In genomic region chr6:21984135-21984534, GRCh38 we compare ENCODE assay signal across 23 cellular contexts.
DNase-seq lines count a peak whose midpoint lies in the region; ATAC-seq, FAIRE-seq and TF ChIP-seq lines count a peak whose summit lies in the region.
"Had no signal": no experiment of that assay in that cellular context is flagged by ENCODE, and none has a peak within 500 bp of the region (broad histone marks: within the 10 kb centered on the region; RNA-seq: fewer than 3 reads in every experiment).

No MANE protein-coding gene starts in this region.

- peak overlapping the region; percentile 30; the same call in 1 of the 2 replicates for H3K4me2 ChIP-seq in SK-N-SH
- H3K4me2 ChIP-seq: BLaER1 treated with 17β-estradiol and CSF1 and Interleukin-3, amounts not matched to agents 10 nM and 100 nM had no signal

- H3K27me3 Mint-ChIP-seq in nephron progenitor cell (ENCODE audit: low read depth, poor library complexity), result peaks cover 9% of the 10 kb centered on the region
- H3K27me3 Mint-ChIP-seq: B cell had no signal

- H3K9me3 ChIP-seq in SK-N-SH, result no peaks in the 10 kb centered on the region
- H3K9me3 ChIP-seq in ovary, result no peaks in the 10 kb centered on the region
- H3K9me3 ChIP-seq in prostate gland, result no peaks in the 10 kb centered on the region

- POLR2A ChIA-PET in SK-N-SH (lab: Yijun Ruan, JAX), result no interaction called here

- no peak overlapping the region for H3K9ac ChIP-seq in SK-N-SH
- H3K9ac ChIP-seq: BLaER1 treated with 17β-estradiol and CSF1 and Interleukin-3, amounts not matched to agents 10 nM and 100 nM; GM23248 had no signal

- intact Hi-C loops in ovary (cut with DNase I) (no loop called here), prostate gland (cut with DNase I) (no loop called here)

- H3K27me3 ChIP-seq in SK-N-SH (ENCODE audit: insufficient read depth) (no peaks in the 10 kb centered on the region), ovary (no peaks in the 10 kb centered on the region), prostate gland (replicated peaks; ENCODE audit: insufficient read depth) (no peaks in the 10 kb centered on the region)
- H3K27me3 ChIP-seq: BLaER1 treated with 17β-estradiol and CSF1 and Interleukin-3, amounts not matched to agents 10 nM and 100 nM had no signal

- H3K9me2 ChIP-seq in SK-N-SH, result no peaks in the 10 kb centered on the region

- DNase-seq in COLO829 (ENCODE audit: low spot score) (peak; percentile 12), SK-N-SH (no peak), nephron progenitor cell (no peak), ovary (no peak), prostate gland (ENCODE audit: low spot score) (no peak), GDM1 (lab: John Stamatoyannopoulos, UW) (no peak)
- DNase-seq: 8988T; CD8-positive, alpha-beta T cell; COR-L47; DMS 273 treated with DMSO at 0.1 percent for 48 hours; DMS53; DND-41; EL; GM23248; IMR-90 had no signal

- no peak for ATAC-seq in HG03342 (IDR thresholded peaks at IDR 0.05; ENCODE audit: unreplicated experiment)
- ATAC-seq: CD8-positive, alpha-beta T cell; K562 had no signal

- H3F3A ChIP-seq in SK-N-SH (replicated peaks; ENCODE audit: insufficient read depth), result peaks cover 13% of the 10 kb centered on the region

- H2AFZ ChIP-seq in SK-N-SH (ENCODE audit: low read depth), result no peak overlapping the region
- H2AFZ ChIP-seq: GM23248 had no signal

- peaks cover 38% of the 10 kb centered on the region for H3K9me3 Mint-ChIP-seq in nephron progenitor cell
- H3K9me3 Mint-ChIP-seq: CD8-positive, alpha-beta T cell had no signal

- H3K4me1 ChIP-seq in SK-N-SH (ENCODE audit: control insufficient read depth in 1 of 2, insufficient read depth in 2 of 2, low read depth in 1 of 2, low read length in 1 of 2), result peaks cover 15 to 24% of the 10 kb centered on the region in 2 experiments
- peaks cover 5% of the 10 kb centered on the region for H3K4me1 ChIP-seq in ovary (ENCODE audit: insufficient read depth)
- H3K4me1 ChIP-seq in prostate gland (replicated peaks), result peaks cover 4% of the 10 kb centered on the region

- no peak overlapping the region for H3K4me3 Mint-ChIP-seq in nephron progenitor cell
- H3K4me3 Mint-ChIP-seq: B cell; CD8-positive, alpha-beta T cell had no signal

- H3K79me2 ChIP-seq in SK-N-SH (ENCODE audit: insufficient read depth), result peaks cover 4% of the 10 kb centered on the region

- WGBS in SK-N-SH (ENCODE audit: low lambda C conversion rate), result 19% methylated on average over 4 of the region's 4 CpGs
- 68 to 80% (median 69%) methylated on average over 4 of the region's 4 CpGs for WGBS in ovary, 3 donors
- 37% methylated on average over 4 of the region's 4 CpGs for WGBS in prostate gland

- H3K4me1 Mint-ChIP-seq in nephron progenitor cell, result peaks cover 31% of the 10 kb centered on the region

- TF ChIP-seq CTCF in SK-N-SH (IDR thresholded peaks at IDR 0.05) (no peak), nephron progenitor cell (IDR thresholded peaks at IDR 0.05) (no peak), ovary (IDR thresholded peaks at IDR 0.05) (no peak), prostate gland (IDR thresholded peaks at IDR 0.05) (no peak)

- TF ChIP-seq EP300 in SK-N-SH (IDR thresholded peaks at IDR 0.05; ENCODE audit: borderline replicate concordance in 1 of 2, low read depth in 1 of 2, low read length in 1 of 2) (no peak), ovary (IDR thresholded peaks at IDR 0.05) (no peak)

- H4K20me1 ChIP-seq in SK-N-SH (ENCODE audit: insufficient read depth), result no peaks in the 10 kb centered on the region
- H4K20me1 ChIP-seq: BLaER1 treated with 17β-estradiol and CSF1 and Interleukin-3, amounts not matched to agents 10 nM and 100 nM had no signal

- CTCF ChIA-PET in SK-N-SH (lab: Yijun Ruan, JAX), result interaction anchor here (1.3 kb wide), 1 partner anchor 10 kb away, joined by 3 read pairs; no protein-coding TSS in a partner anchor

- peak overlapping the region; percentile 65 to 74; a peak in 2 of 4 replicates for H3K27ac ChIP-seq in SK-N-SH (ENCODE audit: low read depth in 2 of 2, low read length in 1 of 2)
- H3K27ac ChIP-seq in ovary, result no peak overlapping the region
- H3K27ac ChIP-seq in prostate gland, result no peak overlapping the region
- H3K27ac ChIP-seq: GM23248 had no signal

- H3K36me3 Mint-ChIP-seq in nephron progenitor cell (ENCODE audit: low read depth), result peaks cover 96% of the 10 kb centered on the region
- H3K36me3 Mint-ChIP-seq: CD8-positive, alpha-beta T cell had no signal

- H3K27ac Mint-ChIP-seq in nephron progenitor cell, result peak overlapping the region; percentile 40
- H3K27ac Mint-ChIP-seq: B cell; CD8-positive, alpha-beta T cell had no signal

- TF ChIP-seq RAD21 in SK-N-SH (IDR thresholded peaks at IDR 0.05; ENCODE audit: low read length), result no peak

- TF ChIP-seq POLR2A in ovary (IDR thresholded peaks at IDR 0.05) (no peak), prostate gland (IDR thresholded peaks at IDR 0.05) (no peak)

- peak; percentile 79 for FAIRE-seq in endometrium (lab: Jason Lieb, UNC)
- FAIRE-seq: GM12891, HTR-8/SVneo, K562 had no signal

- no peak overlapping the region for H3K4me3 ChIP-seq in SK-N-SH (ENCODE audit: low read depth in 2 of 2, low read length in 1 of 2)
- no peak overlapping the region for H3K4me3 ChIP-seq in ovary
- H3K4me3 ChIP-seq in prostate gland, result no peak overlapping the region
- H3K4me3 ChIP-seq: BLaER1 treated with 17β-estradiol and CSF1 and Interleukin-3, amounts not matched to agents 10 nM and 100 nM; GM23248; HAP-1; K562 had no signal

- H3K36me3 ChIP-seq in SK-N-SH (replicated peaks in 1 of 2; ENCODE audit: control insufficient read depth in 1 of 2, insufficient read depth in 2 of 2, low read length in 1 of 2) (no peaks in the 10 kb centered on the region), ovary (no peaks in the 10 kb centered on the region), prostate gland (no peaks in the 10 kb centered on the region)
- H3K36me3 ChIP-seq: HAP-1 had no signal

TF ChIP-seq in SK-N-SH, 30 proteins besides CTCF, POLR2A, EP300 and RAD21 (continues in another document):
- TF ChIP-seq REST (IDR thresholded peaks at IDR 0.05; ENCODE audit: low read depth, low read length) (no peak), TEAD4 (IDR thresholded peaks at IDR 0.05; ENCODE audit: borderline replicate concordance, insufficient read depth) (no peak), RXRA (IDR thresholded peaks at IDR 0.05; ENCODE audit: borderline replicate concordance, low read depth) (no peak), POLR2AphosphoS5 (IDR thresholded peaks at IDR 0.05; ENCODE audit: low read depth, low read length) (no peak), JUND (IDR thresholded peaks at IDR 0.05) (no peak), RFX5 (IDR thresholded peaks at IDR 0.05; ENCODE audit: low read length) (no peak), USF2 (IDR thresholded peaks at IDR 0.05; ENCODE audit: borderline replicate concordance, low read depth, low read length) (no peak), SMC3 (IDR thresholded peaks at IDR 0.05; ENCODE audit: low read depth, low read length) (no peak), NFIC (IDR thresholded peaks at IDR 0.05; ENCODE audit: borderline replicate concordance) (no peak), PBX3 (IDR thresholded peaks at IDR 0.05) (no peak), NRF1 (IDR thresholded peaks at IDR 0.05; ENCODE audit: low read depth, low read length) (no peak), EZH2phosphoT487 (IDR thresholded peaks at IDR 0.05; ENCODE audit: borderline replicate concordance, low read depth) (no peak), SIN3A (IDR thresholded peaks at IDR 0.05; ENCODE audit: borderline replicate concordance, low read depth, low read length) (no peak)

Comparison
In these comparisons a context has a peak if more than half of its experiments do, and no peak if none do; other contexts are left out.
1. H3K27ac ChIP-seq: peak in SK-N-SH (2 of 2); none in ovary (0 of 2) and prostate gland (0 of 2).